In the genomic region with DNA sequence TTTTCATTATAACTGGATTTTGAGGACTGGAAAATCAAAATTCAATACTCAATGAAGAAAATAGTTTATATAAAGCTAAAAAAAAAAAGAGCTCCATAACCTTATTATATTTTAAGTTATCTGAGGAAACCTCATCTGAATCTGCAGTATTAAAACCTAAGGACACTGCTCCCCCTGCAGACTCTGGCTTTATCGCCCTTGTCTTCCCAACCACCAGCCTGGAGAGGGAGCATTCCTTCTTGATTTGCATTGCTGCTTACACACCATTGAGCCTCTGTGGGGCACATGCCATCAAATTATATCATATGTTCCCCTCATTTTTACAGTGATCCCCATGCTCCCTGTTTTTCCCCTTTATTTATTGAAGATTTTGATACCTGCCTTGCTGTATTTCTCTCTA, we compare ENCODE assay signal across 11 cellular contexts.
DNase-seq lines count a peak whose midpoint lies in the region; ATAC-seq and TF ChIP-seq lines count a peak whose summit lies in the region.
"Had no signal": no experiment of that assay in that cellular context is flagged by ENCODE, and none has a peak within 500 bp of the region (broad histone marks: within the 10 kb centered on the region; RNA-seq: fewer than 3 reads in every experiment).

No MANE protein-coding gene starts in this region.

- H3F3A ChIP-seq in neural progenitor cell (ENCODE audit: low read depth) = no peaks in the 10 kb centered on the region

- no peak overlapping the region for H3K27ac Mint-ChIP-seq in neural progenitor cell
- H3K27ac Mint-ChIP-seq: naive B cell had no signal

- DNase-seq in NCI-H1417 (lab: John Stamatoyannopoulos, UW) (peak; percentile 12 to 59 (median 25)), NCI-H1417 treated with DMSO at 0.1 percent for 48 hours (lab: John Stamatoyannopoulos, UW) (no peak), NCI-H2171 (lab: John Stamatoyannopoulos, UW) (peak; percentile 11), cerebellar cortex (ENCODE audit: low spot score) (peak; percentile 3), neural progenitor cell (ENCODE audit: low spot score) (peak; percentile 57)
- DNase-seq: activated T-cell treated with anti-CD3 and anti-CD28 coated beads, Interleukin-2, amount 50 U/mL, for 1 hour; naive B cell; Peyer's patch had no signal

- ATAC-seq in HG02588 (IDR thresholded peaks at IDR 0.05; ENCODE audit: unreplicated experiment) (no peak), GM21528 (IDR thresholded peaks at IDR 0.05; ENCODE audit: low FRiP score, unreplicated experiment) (no peak), GM21515 (IDR thresholded peaks at IDR 0.05; ENCODE audit: unreplicated experiment) (no peak)

- H2AFZ ChIP-seq in neural progenitor cell (replicated peaks) = no peak overlapping the region

- H3K27me3 Mint-ChIP-seq in neural progenitor cell (ENCODE audit: insufficient read depth, low read depth) = no peaks in the 10 kb centered on the region
- H3K27me3 Mint-ChIP-seq: naive B cell had no signal

- H3K36me3 ChIP-seq in neural progenitor cell = no peaks in the 10 kb centered on the region
- H3K36me3 ChIP-seq: Peyer's patch had no signal

- no peak overlapping the region for H3K27ac ChIP-seq in neural progenitor cell
- H3K27ac ChIP-seq: Peyer's patch had no signal

- no peaks in the 10 kb centered on the region for H3K27me3 ChIP-seq in neural progenitor cell
- H3K27me3 ChIP-seq: Peyer's patch had no signal

- TF ChIP-seq CTCF in neural progenitor cell (IDR thresholded peaks at IDR 0.05) = peak; percentile 52

- no peaks in the 10 kb centered on the region for H4K20me1 ChIP-seq in neural progenitor cell (ENCODE audit: low read depth)

- H3K4me1 ChIP-seq in neural progenitor cell = no peaks in the 10 kb centered on the region
- H3K4me1 ChIP-seq: Peyer's patch had no signal

- no peaks in the 10 kb centered on the region for H3K79me2 ChIP-seq in neural progenitor cell (ENCODE audit: low read depth)

- H3K4me3 Mint-ChIP-seq in neural progenitor cell = no peak overlapping the region
- H3K4me3 Mint-ChIP-seq: naive B cell had no signal

- H3K4me2 ChIP-seq in neural progenitor cell = no peak overlapping the region

- H3K9me3 Mint-ChIP-seq in neural progenitor cell = no peaks in the 10 kb centered on the region

- H3K4me3 ChIP-seq in neural progenitor cell = no peak overlapping the region
- H3K4me3 ChIP-seq: Peyer's patch had no signal

- H3K36me3 Mint-ChIP-seq in neural progenitor cell = no peaks in the 10 kb centered on the region
- H3K36me3 Mint-ChIP-seq: naive B cell had no signal

- no peak overlapping the region for H3K9ac ChIP-seq in neural progenitor cell

- no peaks in the 10 kb centered on the region for H3K9me3 ChIP-seq in neural progenitor cell (ENCODE audit: low read depth)

- no peaks in the 10 kb centered on the region for H3K4me1 Mint-ChIP-seq in neural progenitor cell
- H3K4me1 Mint-ChIP-seq: naive B cell had no signal
